ENCODE assay signal across 20 cellular contexts in the genomic region with DNA sequence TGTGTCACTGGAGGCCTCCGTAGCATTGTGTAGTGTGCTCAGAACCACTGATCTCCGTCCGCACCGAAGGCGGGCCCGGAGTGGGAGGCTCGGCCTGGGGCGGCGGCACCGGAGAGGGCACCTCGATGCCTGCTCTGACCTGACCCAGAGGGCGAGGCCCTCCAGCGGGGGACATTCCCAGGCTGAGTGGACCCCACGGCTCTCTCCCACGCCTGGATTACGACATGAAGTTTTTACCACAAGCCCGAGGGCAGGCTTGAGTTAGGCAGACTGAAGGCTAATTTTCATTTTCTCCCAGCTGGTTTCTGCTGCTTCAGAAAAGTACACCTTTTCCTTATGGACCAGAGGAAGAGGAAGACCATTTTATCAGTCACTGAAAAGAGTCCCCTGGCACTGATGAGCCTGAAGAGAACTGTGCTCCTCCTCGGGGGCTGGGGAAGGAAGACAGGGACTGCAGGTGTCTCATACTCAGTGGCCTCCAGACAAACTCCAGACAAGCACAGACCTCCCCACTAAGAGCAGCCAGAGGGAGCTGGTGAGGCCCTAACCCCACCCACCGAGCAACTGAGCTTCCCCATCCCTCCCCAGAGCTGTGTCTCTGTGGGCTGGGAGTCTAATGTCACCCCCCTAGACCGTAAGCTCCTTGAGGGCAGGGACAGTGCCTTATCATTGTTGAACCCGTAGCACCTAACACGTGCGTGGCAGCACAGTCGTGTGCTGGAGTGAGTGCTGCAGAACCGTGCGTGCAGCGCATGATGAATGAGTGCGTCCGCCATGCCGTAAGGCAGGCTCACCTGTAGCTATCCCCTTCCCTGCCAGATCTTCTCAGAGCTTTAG.
DNase-seq lines count a peak whose midpoint lies in the region; ATAC-seq, FAIRE-seq and TF ChIP-seq lines count a peak whose summit lies in the region.
"Had no signal": no experiment of that assay in that cellular context is flagged by ENCODE, and none has a peak within 500 bp of the region (broad histone marks: within the 10 kb centered on the region; RNA-seq: fewer than 3 reads in every experiment).

No MANE protein-coding gene starts in this region.

- H3K4me1 Mint-ChIP-seq in natural killer cell: peaks cover 0 to 12% of the 10 kb centered on the region in 2 donors
- H3K4me1 Mint-ChIP-seq in stimulated activated memory B cell treated with anti-CD40 and anti-IgM and Interleukin-4, amounts not matched to agents 10 μg/mL and 1 μg/mL and 100 μg/mL, for 72 hours: no peaks in the 10 kb centered on the region
- H3K4me1 Mint-ChIP-seq: activated naive CD4-positive, alpha-beta T cell treated with anti-CD3 and anti-CD28 coated beads, Interleukin-2, amount 50 U/mL, for 24 hours had no signal

- H3K9ac ChIP-seq in kidney (ENCODE audit: low read length in 2 of 2): no peak overlapping the region

- no peak overlapping the region for H3K27ac ChIP-seq in kidney (ENCODE audit: low read depth in 2 of 2, low read length in 2 of 2)
- H3K27ac ChIP-seq: gastrocnemius medialis, upper lobe of right lung had no signal

- TF ChIP-seq CTCF in astrocyte of the spinal cord (IDR thresholded peaks at IDR 0.05; ENCODE audit: low read depth, low read length): peak; percentile 27
- TF ChIP-seq CTCF in kidney (IDR thresholded peaks at IDR 0.05; ENCODE audit: borderline replicate concordance, extremely low read depth, insufficient read depth): no peak
- TF ChIP-seq CTCF in natural killer cell (IDR thresholded peaks at IDR 0.05): no peak

- intact Hi-C loops in kidney (cut with DNase I): no loop called here
- intact Hi-C loops in natural killer cell (cut with micrococcal nuclease): no loop called here

- no peaks in the 10 kb centered on the region for H3K9me3 ChIP-seq in kidney (ENCODE audit: control insufficient read depth in 1 of 2, low read length in 2 of 2)
- H3K9me3 ChIP-seq: gastrocnemius medialis, upper lobe of right lung had no signal

- FAIRE-seq in kidney (lab: Jason Lieb, UNC): no peak
- FAIRE-seq: A204.1, D721Med, GM12891 had no signal

- H3K36me3 Mint-ChIP-seq in natural killer cell: no peaks in the 10 kb centered on the region
- H3K36me3 Mint-ChIP-seq in stimulated activated memory B cell treated with anti-CD40 and anti-IgM and Interleukin-4, amounts not matched to agents 10 μg/mL and 1 μg/mL and 100 μg/mL, for 72 hours: peaks cover 34% of the 10 kb centered on the region

- DNase-seq in NCI-H82 (lab: John Stamatoyannopoulos, UW) (peak; percentile 23), NCI-H82 treated with DMSO at 0.1 percent for 48 hours (lab: John Stamatoyannopoulos, UW; ENCODE audit: unreplicated experiment) (no peak), KBM-7 (peak; percentile 59), astrocyte of the spinal cord (ENCODE audit: low read depth, low spot score) (no peak), kidney (peak; percentile 56), natural killer cell (no peak), NCI-H2171 (lab: John Stamatoyannopoulos, UW) (no peak)
- DNase-seq: activated CD4-positive, alpha-beta T cell treated with anti-CD3 and anti-CD28 coated beads, Interleukin-2, amount 50 U/mL, for 4 hours; gastrocnemius medialis; HCEC 1CT; left ventricle myocardium inferior; NCI-H2081; upper lobe of right lung had no signal

- H3K36me3 ChIP-seq in kidney (ENCODE audit: control insufficient read depth in 1 of 2, insufficient read depth in 2 of 2, low read length in 2 of 2): peaks cover 12 to 26% of the 10 kb centered on the region in 2 donors

- H3K9me3 Mint-ChIP-seq in natural killer cell: no peaks in the 10 kb centered on the region
- H3K9me3 Mint-ChIP-seq in stimulated activated memory B cell treated with anti-CD40 and anti-IgM and Interleukin-4, amounts not matched to agents 10 μg/mL and 1 μg/mL and 100 μg/mL, for 72 hours: no peaks in the 10 kb centered on the region
- H3K9me3 Mint-ChIP-seq: activated naive CD4-positive, alpha-beta T cell treated with anti-CD3 and anti-CD28 coated beads, Interleukin-2, amount 50 U/mL, for 24 hours; neural crest cell had no signal

- no peak for ATAC-seq in natural killer cell
- no peak for ATAC-seq in stimulated activated memory B cell treated with anti-CD40 and anti-IgM and Interleukin-4, amounts not matched to agents 10 μg/mL and 1 μg/mL and 100 μg/mL, for 72 hours
- ATAC-seq: gastrocnemius medialis, upper lobe of right lung had no signal

- H3K27me3 Mint-ChIP-seq in natural killer cell (ENCODE audit: low read depth in 2 of 2): no peaks in the 10 kb centered on the region
- no peaks in the 10 kb centered on the region for H3K27me3 Mint-ChIP-seq in stimulated activated memory B cell treated with anti-CD40 and anti-IgM and Interleukin-4, amounts not matched to agents 10 μg/mL and 1 μg/mL and 100 μg/mL, for 72 hours
- H3K27me3 Mint-ChIP-seq: activated naive CD4-positive, alpha-beta T cell treated with anti-CD3 and anti-CD28 coated beads, Interleukin-2, amount 50 U/mL, for 24 hours had no signal

- in situ Hi-C loops in KBM-7 (cut with MboI; ENCODE audit: low pct_unique_long_range_greater_than_20kb, low sequenced_read_pairs) (loop anchor here (25.0 kb wide), 1 partner anchor 245 kb away; the partner anchor contains the start of gene FES), astrocyte of the spinal cord (cut with HindIII; ENCODE audit: low sequenced_read_pairs) (no loop called here)

- H3K27ac Mint-ChIP-seq in natural killer cell: no peak overlapping the region
- H3K27ac Mint-ChIP-seq in stimulated activated memory B cell treated with anti-CD40 and anti-IgM and Interleukin-4, amounts not matched to agents 10 μg/mL and 1 μg/mL and 100 μg/mL, for 72 hours: no peak overlapping the region
- H3K27ac Mint-ChIP-seq: activated naive CD4-positive, alpha-beta T cell treated with anti-CD3 and anti-CD28 coated beads, Interleukin-2, amount 50 U/mL, for 24 hours had no signal

- H3K4me3 ChIP-seq in astrocyte of the spinal cord (ENCODE audit: low read depth, low read length) (no peak overlapping the region), kidney (ENCODE audit: low read length in 2 of 2) (no peak overlapping the region)
- H3K4me3 ChIP-seq: gastrocnemius medialis, left ventricle myocardium inferior, smooth muscle cell, upper lobe of right lung had no signal

- no peaks in the 10 kb centered on the region for H3K4me1 ChIP-seq in kidney (ENCODE audit: control insufficient read depth in 1 of 2, insufficient read depth in 1 of 2, low read depth in 1 of 2, low read length in 2 of 2)
- H3K4me1 ChIP-seq: gastrocnemius medialis, upper lobe of right lung had no signal

- no peak overlapping the region for H3K4me3 Mint-ChIP-seq in natural killer cell
- no peak overlapping the region for H3K4me3 Mint-ChIP-seq in stimulated activated memory B cell treated with anti-CD40 and anti-IgM and Interleukin-4, amounts not matched to agents 10 μg/mL and 1 μg/mL and 100 μg/mL, for 72 hours
- H3K4me3 Mint-ChIP-seq: activated naive CD4-positive, alpha-beta T cell treated with anti-CD3 and anti-CD28 coated beads, Interleukin-2, amount 50 U/mL, for 24 hours; neural crest cell had no signal

Comparison
In these comparisons a context has a peak if more than half of its experiments do, and no peak if none do; other contexts are left out.
1. DNase-seq: peak in NCI-H82 (single experiment), KBM-7 (single experiment) and kidney (single experiment); none in NCI-H82 treated with DMSO at 0.1 percent for 48 hours (single experiment), astrocyte of the spinal cord (single experiment), natural killer cell (single experiment) and NCI-H2171 (single experiment).